ENCODE assay signal across 8 cellular contexts in genomic region chrX:23699636-23700194, GRCh38. TPM values are rescaled to one million over a fixed set of nuclear protein-coding genes. Genes with fewer than 3 reads are reported as not detected.
DNase-seq lines count a peak whose midpoint lies in the region; ATAC-seq and TF ChIP-seq lines count a peak whose summit lies in the region.

No MANE protein-coding gene starts in this region.

- no peaks in the 10 kb centered on the region for H3K9me3 Mint-ChIP-seq in activated naive CD4-positive, alpha-beta T cell treated with anti-CD3 and anti-CD28 coated beads, Interleukin-2, amount 50 U/mL, for 24 hours
- H3K9me3 Mint-ChIP-seq in mesothelial cell of epicardium: no peaks in the 10 kb centered on the region

- DNase-seq in GF-D8 (lab: John Stamatoyannopoulos, UW) (peak; percentile 33), HUDEP-2 (lab: John Stamatoyannopoulos, UW; ENCODE audit: unreplicated experiment in 76 of 76) (peak in 73 of 76 experiments; percentile 1 to 78 (median 52)), mesothelial cell of epicardium (ENCODE audit: low spot score in 2 of 2, unreplicated experiment in 2 of 2) (no peak), NCI-H187 treated with DMSO at 0.1 percent for 48 hours (lab: John Stamatoyannopoulos, UW) (no peak), NCI-H146 (lab: John Stamatoyannopoulos, UW) (no peak), spleen (no peak)

- peak overlapping the region in 4 of 8 donors; percentile 18 to 50 (median 22) for H3K27ac ChIP-seq in spleen

- H3K4me3 Mint-ChIP-seq in activated naive CD4-positive, alpha-beta T cell treated with anti-CD3 and anti-CD28 coated beads, Interleukin-2, amount 50 U/mL, for 24 hours: peak overlapping the region; percentile 54
- peak overlapping the region; percentile 28 for H3K4me3 Mint-ChIP-seq in mesothelial cell of epicardium

- H3K36me3 Mint-ChIP-seq in activated naive CD4-positive, alpha-beta T cell treated with anti-CD3 and anti-CD28 coated beads, Interleukin-2, amount 50 U/mL, for 24 hours: peaks cover 2% of the 10 kb centered on the region
- peaks cover 9% of the 10 kb centered on the region for H3K36me3 Mint-ChIP-seq in mesothelial cell of epicardium

- H3K4me1 ChIP-seq in spleen: no peaks in the 10 kb centered on the region

- H3K27me3 ChIP-seq in spleen (replicated peaks in 1 of 7): peaks cover 0 to 3% (median 0%) of the 10 kb centered on the region in 7 donors

- no peak overlapping the region for H3K27ac Mint-ChIP-seq in activated naive CD4-positive, alpha-beta T cell treated with anti-CD3 and anti-CD28 coated beads, Interleukin-2, amount 50 U/mL, for 24 hours
- H3K27ac Mint-ChIP-seq in mesothelial cell of epicardium: no peak overlapping the region

- no peak for TF ChIP-seq CTCF in mesothelial cell of epicardium (IDR thresholded peaks at IDR 0.05; ENCODE audit: unreplicated experiment)
- no peak for TF ChIP-seq CTCF in spleen (IDR thresholded peaks at IDR 0.05 in 8 of 11, conservative IDR thresholded peaks at IDR 0.05 in 3 of 11)

- ATAC-seq in esophagus mucosa: no peak

- no peaks in the 10 kb centered on the region for H3K27me3 Mint-ChIP-seq in activated naive CD4-positive, alpha-beta T cell treated with anti-CD3 and anti-CD28 coated beads, Interleukin-2, amount 50 U/mL, for 24 hours
- H3K27me3 Mint-ChIP-seq in mesothelial cell of epicardium (ENCODE audit: low read depth): no peaks in the 10 kb centered on the region

- intact Hi-C loops in spleen (cut with DNase I; ENCODE audit: low total_unique reads): no loop called here

- H3K9me3 ChIP-seq in spleen: no peaks in the 10 kb centered on the region

- no peaks in the 10 kb centered on the region for H3K4me1 Mint-ChIP-seq in activated naive CD4-positive, alpha-beta T cell treated with anti-CD3 and anti-CD28 coated beads, Interleukin-2, amount 50 U/mL, for 24 hours
- no peaks in the 10 kb centered on the region for H3K4me1 Mint-ChIP-seq in mesothelial cell of epicardium

- no peak for TF ChIP-seq POLR2A in spleen (IDR thresholded peaks at IDR 0.05)

- 15 to 59% (median 33%) methylated on average over 10 to 16 of the region's 16 CpGs for WGBS in spleen, 5 donors

- peak overlapping the region in 1 of 8 donors; percentile 36 for H3K4me3 ChIP-seq in spleen

- H3K36me3 ChIP-seq in spleen: peaks cover 0 to 41% (median 4%) of the 10 kb centered on the region in 6 donors

RNA-seq across cellular contexts. Expression of gene PRDX4, which starts 32.4 kb away (rescaled TPM):
- total RNA-seq in mesothelial cell of epicardium: 165 to 173 TPM (median 170 TPM) in 3 replicates
- 56.9 TPM for total RNA-seq in esophagus mucosa
- 100 to 1,000 TPM in 1 of 7 donors, 10 to 100 TPM in 6; 28.1 to 107 (median 38.7) TPM for total RNA-seq in spleen
- 10 to 100 TPM; 13.5 to 39.2 (median 34.1) TPM for polyA plus RNA-seq in spleen

RNA-seq across cellular contexts. Expression of gene ACOT9, which starts 43.4 kb away (rescaled TPM):
- total RNA-seq in mesothelial cell of epicardium: 29.0 to 32.7 TPM (median 32.5 TPM) in 3 replicates
- 7.2 TPM for total RNA-seq in esophagus mucosa
- total RNA-seq in spleen: 10 to 100 TPM; 29.4 to 43.1 (median 37.9) TPM
- 10 to 100 TPM; 25.7 to 46.9 (median 39.2) TPM for polyA plus RNA-seq in spleen

Comparison
In these comparisons a context has a peak if more than half of its experiments do, and no peak if none do; other contexts are left out.
1. DNase-seq: peak in GF-D8 (single experiment) and HUDEP-2 (73 of 76); none in mesothelial cell of epicardium (0 of 2), NCI-H187 treated with DMSO at 0.1 percent for 48 hours (single experiment), NCI-H146 (single experiment) and spleen (single experiment).